ENCODE assay signal across 33 cellular contexts in genomic region chr9:126017758-126018157, GRCh38.
"Had no signal": no experiment of that assay in that cellular context is flagged by ENCODE, and none has a peak within 500 bp of the region (broad histone marks: within the 10 kb centered on the region; RNA-seq: fewer than 3 reads in every experiment).

No MANE protein-coding gene starts in this region.

- DNase-seq: activated B cell treated with CpG ODN at 0.5 μM for 24 hours; activated CD4-positive, alpha-beta memory T cell treated with anti-CD3 and anti-CD28 coated beads for 36 hours; activated CD4-positive, alpha-beta T cell treated with anti-CD3 and anti-CD28 coated beads for 4 hours; activated CD4-positive, alpha-beta T cell treated with anti-CD3 and anti-CD28 coated beads, Interleukin-2, amount 10 ng/mL, durations not matched to agents 24 days and 14 days; activated CD4-positive, alpha-beta T cell treated with anti-CD3 and anti-CD28 coated beads, Interleukin-2, amount 50 U/mL, for 1 hour; activated CD4-positive, alpha-beta T cell treated with anti-CD3 and anti-CD28 coated beads, Interleukin-2, amount 50 U/mL, for 4 hours; activated CD4-positive, CD25-positive, alpha-beta regulatory T cell treated with anti-CD3 and anti-CD28 coated beads, Interleukin-2, amount 50 U/mL, for 72 hours; activated CD8-positive, alpha-beta memory T cell treated with anti-CD3 and anti-CD28 coated beads, Interleukin-2, amount 50 U/mL, for 4 hours; activated CD8-positive, alpha-beta T cell treated with anti-CD3 and anti-CD28 coated beads for 36 hours; activated effector memory CD4-positive, alpha-beta T cell treated with Interleukin-2 at 50 U/mL for 16 hours; activated gamma-delta T cell; activated naive CD4-positive, alpha-beta T cell treated with Interleukin-2 at 50 U/mL for 16 hours; activated naive CD8-positive, alpha-beta T cell treated with anti-CD3 and anti-CD28 coated beads, Interleukin-2, amount 10 ng/mL, durations not matched to agents 7 days and 5 days; activated naive CD8-positive, alpha-beta T cell treated with anti-CD3 and anti-CD28 coated beads, Interleukin-2, amount 50 U/mL, for 24 hours; activated T-cell treated with anti-CD3 and anti-CD28 coated beads for 4 hours; activated T-cell treated with anti-CD3 and anti-CD28 coated beads, Interleukin-2, amount 50 U/mL, for 1 hour; activated T-cell treated with anti-CD3 and anti-CD28 coated beads, Interleukin-2, amount 50 U/mL, for 4 hours; activated T-cell treated with anti-CD3 and anti-CD28 coated beads, Interleukin-2, amount 50 U/mL, for 72 hours; amygdala; anterior cingulate cortex; central memory CD4-positive, alpha-beta T cell; T-helper 1 cell; T-helper 2 cell; T-helper 9 cell had no signal

- H3K27ac Mint-ChIP-seq: activated B cell treated with CpG ODN at 0.5 μM for 24 hours; activated CD4-positive, alpha-beta memory T cell treated with anti-CD3 and anti-CD28 coated beads for 36 hours; activated CD4-positive, alpha-beta T cell treated with anti-CD3 and anti-CD28 coated beads, Interleukin-2, amount 10 ng/mL, durations not matched to agents 24 days and 14 days; activated CD8-positive, alpha-beta T cell treated with anti-CD3 and anti-CD28 coated beads for 36 hours; activated naive CD4-positive, alpha-beta T cell treated with anti-CD3 and anti-CD28 coated beads, Interleukin-2, amount 50 U/mL, for 24 hours; activated naive CD8-positive, alpha-beta T cell; activated naive CD8-positive, alpha-beta T cell treated with anti-CD3 and anti-CD28 coated beads, Interleukin-2, amount 10 ng/mL, durations not matched to agents 7 days and 5 days; activated naive CD8-positive, alpha-beta T cell treated with anti-CD3 and anti-CD28 coated beads, Interleukin-2, amount 50 U/mL, for 24 hours; activated T-cell treated with anti-CD3 and anti-CD28 coated beads, Interleukin-2, amount 50 U/mL, for 72 hours; activated T-helper 1 cell treated with anti-CD3 and anti-CD28 coated beads, Interleukin-12 subunit alpha, Interleukin-12 subunit beta, Interleukin-2, Interleukin-4 antibody, amounts not matched to agents 30 ng/mL and 10 ng/mL and 1 ng/mL, durations not matched to agents 14 hours and 24 hours and 36 hours; activated T-helper 2 cell treated with anti-CD3 and anti-CD28 coated beads, Interferon-gamma antibody, Interleukin-2, Interleukin-4, amounts not matched to agents 10 μg/mL and 5 μg/mL and 100 μg/mL, durations not matched to agents 14 hours and 24 hours and 36 hours; brain; T-helper 1 cell treated with Interleukin-12 subunit alpha and Interleukin-12 subunit beta and Interleukin-4 antibody, amounts not matched to agents 30 μg/mL and 1 μg/mL, for 36 hours; T-helper 2 cell treated with Interferon-gamma antibody and Interleukin-4, amounts not matched to agents 5 μg/mL and 100 μg/mL, for 36 hours had no signal

- H3K4me3 ChIP-seq: ascending aorta had no signal

- H3K9me3 ChIP-seq: ascending aorta had no signal

- H3K27me3 ChIP-seq: ascending aorta had no signal

- H3K9me3 Mint-ChIP-seq: activated B cell treated with CpG ODN at 0.5 μM for 24 hours; activated CD4-positive, alpha-beta memory T cell treated with anti-CD3 and anti-CD28 coated beads for 36 hours; activated CD4-positive, alpha-beta T cell treated with anti-CD3 and anti-CD28 coated beads, Interleukin-2, amount 10 ng/mL, durations not matched to agents 24 days and 14 days; activated CD8-positive, alpha-beta T cell treated with anti-CD3 and anti-CD28 coated beads for 36 hours; activated naive CD4-positive, alpha-beta T cell treated with anti-CD3 and anti-CD28 coated beads, Interleukin-2, amount 50 U/mL, for 24 hours; activated naive CD8-positive, alpha-beta T cell treated with anti-CD3 and anti-CD28 coated beads, Interleukin-2, amount 10 ng/mL, durations not matched to agents 7 days and 5 days; activated naive CD8-positive, alpha-beta T cell treated with anti-CD3 and anti-CD28 coated beads, Interleukin-2, amount 50 U/mL, for 24 hours; activated T-cell treated with anti-CD3 and anti-CD28 coated beads, Interleukin-2, amount 50 U/mL, for 4 hours; activated T-cell treated with anti-CD3 and anti-CD28 coated beads, Interleukin-2, amount 50 U/mL, for 72 hours; activated T-helper 1 cell treated with anti-CD3 and anti-CD28 coated beads, Interleukin-12 subunit alpha, Interleukin-12 subunit beta, Interleukin-2, Interleukin-4 antibody, amounts not matched to agents 30 ng/mL and 10 ng/mL and 1 ng/mL, durations not matched to agents 14 hours and 24 hours and 36 hours; activated T-helper 2 cell treated with anti-CD3 and anti-CD28 coated beads, Interferon-gamma antibody, Interleukin-2, Interleukin-4, amounts not matched to agents 10 μg/mL and 5 μg/mL and 100 μg/mL, durations not matched to agents 14 hours and 24 hours and 36 hours; T-helper 1 cell treated with Interleukin-12 subunit alpha and Interleukin-12 subunit beta and Interleukin-4 antibody, amounts not matched to agents 30 μg/mL and 1 μg/mL, for 36 hours; T-helper 2 cell treated with Interferon-gamma antibody and Interleukin-4, amounts not matched to agents 5 μg/mL and 100 μg/mL, for 36 hours had no signal

- H3K27me3 Mint-ChIP-seq: activated CD4-positive, alpha-beta memory T cell treated with anti-CD3 and anti-CD28 coated beads for 36 hours; activated CD4-positive, alpha-beta T cell treated with anti-CD3 and anti-CD28 coated beads, Interleukin-2, amount 10 ng/mL, durations not matched to agents 24 days and 14 days; activated naive CD8-positive, alpha-beta T cell had no signal

- H3K4me3 Mint-ChIP-seq: activated B cell treated with CpG ODN at 0.5 μM for 24 hours; activated CD4-positive, alpha-beta memory T cell treated with anti-CD3 and anti-CD28 coated beads for 36 hours; activated CD4-positive, alpha-beta T cell treated with anti-CD3 and anti-CD28 coated beads, Interleukin-2, amount 10 ng/mL, durations not matched to agents 24 days and 14 days; activated CD8-positive, alpha-beta T cell treated with anti-CD3 and anti-CD28 coated beads for 36 hours; activated naive CD4-positive, alpha-beta T cell treated with anti-CD3 and anti-CD28 coated beads, Interleukin-2, amount 50 U/mL, for 24 hours; activated naive CD8-positive, alpha-beta T cell; activated naive CD8-positive, alpha-beta T cell treated with anti-CD3 and anti-CD28 coated beads, Interleukin-2, amount 10 ng/mL, durations not matched to agents 7 days and 5 days; activated naive CD8-positive, alpha-beta T cell treated with anti-CD3 and anti-CD28 coated beads, Interleukin-2, amount 50 U/mL, for 24 hours; activated T-cell treated with anti-CD3 and anti-CD28 coated beads, Interleukin-2, amount 50 U/mL, for 4 hours; activated T-cell treated with anti-CD3 and anti-CD28 coated beads, Interleukin-2, amount 50 U/mL, for 72 hours; activated T-helper 1 cell treated with anti-CD3 and anti-CD28 coated beads, Interleukin-12 subunit alpha, Interleukin-12 subunit beta, Interleukin-2, Interleukin-4 antibody, amounts not matched to agents 30 ng/mL and 10 ng/mL and 1 ng/mL, durations not matched to agents 14 hours and 24 hours and 36 hours; brain; T-helper 1 cell treated with Interleukin-12 subunit alpha and Interleukin-12 subunit beta and Interleukin-4 antibody, amounts not matched to agents 30 μg/mL and 1 μg/mL, for 36 hours; T-helper 2 cell treated with Interferon-gamma antibody and Interleukin-4, amounts not matched to agents 5 μg/mL and 100 μg/mL, for 36 hours had no signal

- H3K36me3 ChIP-seq: ascending aorta had no signal

- H3K36me3 Mint-ChIP-seq: activated CD4-positive, alpha-beta memory T cell treated with anti-CD3 and anti-CD28 coated beads for 36 hours; activated naive CD4-positive, alpha-beta T cell treated with anti-CD3 and anti-CD28 coated beads, Interleukin-2, amount 50 U/mL, for 24 hours; activated naive CD8-positive, alpha-beta T cell; activated naive CD8-positive, alpha-beta T cell treated with anti-CD3 and anti-CD28 coated beads, Interleukin-2, amount 10 ng/mL, durations not matched to agents 7 days and 5 days; brain had no signal

- H3K27ac ChIP-seq: ascending aorta, VCaP had no signal

- H3K4me1 ChIP-seq: ascending aorta had no signal

- ATAC-seq: activated CD8-positive, alpha-beta T cell treated with anti-CD3 and anti-CD28 coated beads for 36 hours; activated naive CD8-positive, alpha-beta T cell treated with anti-CD3 and anti-CD28 coated beads, Interleukin-2, amount 50 U/mL, for 24 hours; activated T-cell treated with anti-CD3 and anti-CD28 coated beads, Interleukin-2, amount 50 U/mL, for 4 hours; activated T-cell treated with anti-CD3 and anti-CD28 coated beads, Interleukin-2, amount 50 U/mL, for 72 hours had no signal

- H3K4me1 Mint-ChIP-seq: activated B cell treated with CpG ODN at 0.5 μM for 24 hours; activated CD4-positive, alpha-beta T cell treated with anti-CD3 and anti-CD28 coated beads, Interleukin-2, amount 10 ng/mL, durations not matched to agents 24 days and 14 days; activated naive CD4-positive, alpha-beta T cell treated with anti-CD3 and anti-CD28 coated beads, Interleukin-2, amount 50 U/mL, for 24 hours; activated naive CD8-positive, alpha-beta T cell treated with anti-CD3 and anti-CD28 coated beads, Interleukin-2, amount 10 ng/mL, durations not matched to agents 7 days and 5 days; activated naive CD8-positive, alpha-beta T cell treated with anti-CD3 and anti-CD28 coated beads, Interleukin-2, amount 50 U/mL, for 24 hours; brain had no signal
